ENCODE assay signal across 19 cellular contexts in the genomic region with DNA sequence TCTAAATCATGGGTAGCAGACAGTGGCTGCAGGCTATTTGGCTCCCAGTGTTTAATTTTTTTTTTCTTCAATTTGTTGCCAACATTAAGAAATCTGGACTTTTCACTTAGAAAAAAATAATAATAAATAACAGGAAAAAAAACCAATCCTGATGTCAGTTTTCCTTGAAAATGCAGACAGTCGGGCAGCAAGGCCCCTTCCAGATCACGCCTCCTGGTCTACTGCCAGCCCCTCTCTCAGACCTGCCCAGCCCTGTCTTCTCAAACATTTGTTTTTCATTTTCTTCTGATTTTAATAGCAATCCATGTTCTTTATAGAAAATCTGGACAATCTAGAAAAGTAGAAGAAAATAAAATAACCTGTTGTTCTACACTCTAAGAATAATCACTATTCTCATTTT. TPM values are rescaled to one million over a fixed set of nuclear protein-coding genes. Genes with fewer than 3 reads are reported as not detected.
A peak's percentile ranks its signal among the peaks of the same experiment; 100 is the strongest.
DNase-seq lines count a peak whose midpoint lies in the region; ATAC-seq and TF ChIP-seq lines count a peak whose summit lies in the region.
"Had no signal": no experiment of that assay in that cellular context is flagged by ENCODE, and none has a peak within 500 bp of the region (broad histone marks: within the 10 kb centered on the region; RNA-seq: fewer than 3 reads in every experiment).

No MANE protein-coding gene starts in this region.

- H3K27me3 Mint-ChIP-seq in nephron (ENCODE audit: low read depth), result no peaks in the 10 kb centered on the region
- H3K27me3 Mint-ChIP-seq: activated naive CD8-positive, alpha-beta T cell treated with anti-CD3 and anti-CD28 coated beads, Interleukin-2, amount 50 U/mL, for 24 hours had no signal

- peak overlapping the region; percentile 23 to 36; a peak in 2 of 4 replicates for H3K27ac ChIP-seq in SK-N-SH (ENCODE audit: low read depth in 2 of 2, low read length in 1 of 2)
- H3K27ac ChIP-seq in uterus, result peak overlapping the region; percentile 20 to 48
- H3K27ac ChIP-seq: parathyroid adenoma had no signal

- H3K36me3 ChIP-seq in SK-N-SH (replicated peaks in 1 of 2; ENCODE audit: control insufficient read depth in 1 of 2, insufficient read depth in 2 of 2, low read length in 1 of 2) (peaks cover 33 to 46% of the 10 kb centered on the region in 2 experiments), uterus (no peaks in the 10 kb centered on the region)

- H3K4me1 Mint-ChIP-seq in nephron, result peaks cover 23% of the 10 kb centered on the region

- 47% methylated on average over 2 of the region's 2 CpGs for WGBS in SK-N-SH (ENCODE audit: low lambda C conversion rate)

- TF ChIP-seq CTCF in SK-N-SH (IDR thresholded peaks at IDR 0.05) (no peak), fibroblast of the aortic adventitia (IDR thresholded peaks at IDR 0.05; ENCODE audit: insufficient read depth, low read length) (no peak), nephron (IDR thresholded peaks at IDR 0.05; ENCODE audit: unreplicated experiment in 3 of 3) (no peak), uterus (IDR thresholded peaks at IDR 0.05) (no peak)

- H3K27ac Mint-ChIP-seq in nephron, result peak overlapping the region; percentile 45 to 95 (median 80)
- H3K27ac Mint-ChIP-seq: activated naive CD8-positive, alpha-beta T cell treated with anti-CD3 and anti-CD28 coated beads, Interleukin-2, amount 50 U/mL, for 24 hours; endodermal cell had no signal

- H3K4me1 ChIP-seq in SK-N-SH (ENCODE audit: control insufficient read depth in 1 of 2, insufficient read depth in 2 of 2, low read depth in 1 of 2, low read length in 1 of 2) (no peaks in the 10 kb centered on the region; a peak in 1 of 4 replicates), uterus (peaks cover 2 to 6% of the 10 kb centered on the region in 2 donors)
- H3K4me1 ChIP-seq: parathyroid adenoma had no signal

- H3K79me2 ChIP-seq in SK-N-SH (ENCODE audit: insufficient read depth), result peaks cover 81% of the 10 kb centered on the region

- no peak for TF ChIP-seq RAD21 in SK-N-SH (IDR thresholded peaks at IDR 0.05; ENCODE audit: low read length)

- POLR2A ChIA-PET in SK-N-SH (lab: Yijun Ruan, JAX), result no interaction called here

- no peak overlapping the region for H2AFZ ChIP-seq in SK-N-SH (ENCODE audit: low read depth)
- H2AFZ ChIP-seq: parathyroid adenoma had no signal

- H3K27me3 ChIP-seq in SK-N-SH (ENCODE audit: insufficient read depth) (no peaks in the 10 kb centered on the region), uterus (no peaks in the 10 kb centered on the region)

- ATAC-seq in GM21529 (IDR thresholded peaks at IDR 0.05; ENCODE audit: unreplicated experiment) (no peak), HG02642 (IDR thresholded peaks at IDR 0.05; ENCODE audit: poor library complexity, unreplicated experiment) (no peak)
- ATAC-seq: activated naive CD8-positive, alpha-beta T cell treated with anti-CD3 and anti-CD28 coated beads, Interleukin-2, amount 50 U/mL, for 24 hours; K562; stimulated activated naive CD8-positive, alpha-beta T cell treated with anti-CD3 and anti-CD28 coated beads, Interleukin-15, Interleukin-2, amounts not matched to agents 100 U/mL and 50 U/mL, for 24 hours had no signal

- intact Hi-C loops in uterus (cut with DNase I; ENCODE audit: low total_unique reads), result no loop called here

- H3K4me3 ChIP-seq in SK-N-SH (ENCODE audit: low read depth in 2 of 2, low read length in 1 of 2), result no peak overlapping the region
- no peak overlapping the region for H3K4me3 ChIP-seq in fibroblast of the aortic adventitia (ENCODE audit: low read depth, low read length)
- no peak overlapping the region for H3K4me3 ChIP-seq in uterus
- H3K4me3 ChIP-seq: K562 had no signal

- no peaks in the 10 kb centered on the region for H3K9me2 ChIP-seq in SK-N-SH

- no peaks in the 10 kb centered on the region for H3K9me3 Mint-ChIP-seq in nephron
- H3K9me3 Mint-ChIP-seq: activated naive CD8-positive, alpha-beta T cell treated with anti-CD3 and anti-CD28 coated beads, Interleukin-2, amount 50 U/mL, for 24 hours; endodermal cell had no signal

- peaks cover 36% of the 10 kb centered on the region for H4K20me1 ChIP-seq in SK-N-SH (ENCODE audit: insufficient read depth)

- DNase-seq in SK-N-SH (no peak), fibroblast of the aortic adventitia (ENCODE audit: low read depth) (peak; percentile 85), uterus (peak; percentile 77 to 78), GM19240 (ENCODE audit: insufficient read length, low spot score) (no peak)
- DNase-seq: activated CD4-positive, alpha-beta T cell treated with anti-CD3 and anti-CD28 coated beads, Interleukin-2, amount 50 U/mL, for 4 hours; activated naive CD8-positive, alpha-beta T cell treated with anti-CD3 and anti-CD28 coated beads, Interleukin-2, amount 50 U/mL, for 24 hours; activated T-cell treated with anti-CD3 and anti-CD28 coated beads, Interleukin-2, amount 50 U/mL, for 48 hours; DND-41; endodermal cell; NCI-H1105 treated with DMSO at 0.1 percent for 48 hours; NCI-H2227 treated with DMSO at 0.1 percent for 48 hours; NK-92 treated with Interleukin-12 subunit alpha and Interleukin-12 subunit beta, amount 100 ng/mL, for 24 hours; stimulated activated naive CD8-positive, alpha-beta T cell treated with anti-CD3 and anti-CD28 coated beads, Interleukin-15, Interleukin-2, amounts not matched to agents 100 U/mL and 50 U/mL, for 24 hours had no signal

- TF ChIP-seq POLR2A in uterus (IDR thresholded peaks at IDR 0.05), result no peak

- no peaks in the 10 kb centered on the region for H3K9me3 ChIP-seq in SK-N-SH
- no peaks in the 10 kb centered on the region for H3K9me3 ChIP-seq in uterus

- CTCF ChIA-PET in SK-N-SH (lab: Yijun Ruan, JAX), result no interaction called here

- no peak for TF ChIP-seq EP300 in SK-N-SH (IDR thresholded peaks at IDR 0.05; ENCODE audit: borderline replicate concordance in 1 of 2, low read depth in 1 of 2, low read length in 1 of 2)

- H3F3A ChIP-seq in SK-N-SH (replicated peaks; ENCODE audit: insufficient read depth), result peaks cover 6% of the 10 kb centered on the region

- H3K4me2 ChIP-seq in SK-N-SH, result no peak overlapping the region

- H3K36me3 Mint-ChIP-seq in nephron (ENCODE audit: low read depth), result peaks cover 59% of the 10 kb centered on the region

- no peak overlapping the region for H3K4me3 Mint-ChIP-seq in nephron
- H3K4me3 Mint-ChIP-seq: activated naive CD8-positive, alpha-beta T cell treated with anti-CD3 and anti-CD28 coated beads, Interleukin-2, amount 50 U/mL, for 24 hours; CD14-positive monocyte; endodermal cell had no signal

- H3K9ac ChIP-seq in SK-N-SH, result no peak overlapping the region
- H3K9ac ChIP-seq: parathyroid adenoma had no signal

TF ChIP-seq in SK-N-SH, 30 proteins besides CTCF, POLR2A, EP300 and RAD21 (continues in another document):
- TF ChIP-seq TCF12 (IDR thresholded peaks at IDR 0.05), result no peak; the same call in 1 of the 2 replicates
- no peak for TF ChIP-seq USF1 (IDR thresholded peaks at IDR 0.05; ENCODE audit: borderline replicate concordance, low read depth)
- no peak for TF ChIP-seq CHD2 (IDR thresholded peaks at IDR 0.05; ENCODE audit: low read length, partially characterized antibody)
- TF ChIP-seq, protein P1, sequence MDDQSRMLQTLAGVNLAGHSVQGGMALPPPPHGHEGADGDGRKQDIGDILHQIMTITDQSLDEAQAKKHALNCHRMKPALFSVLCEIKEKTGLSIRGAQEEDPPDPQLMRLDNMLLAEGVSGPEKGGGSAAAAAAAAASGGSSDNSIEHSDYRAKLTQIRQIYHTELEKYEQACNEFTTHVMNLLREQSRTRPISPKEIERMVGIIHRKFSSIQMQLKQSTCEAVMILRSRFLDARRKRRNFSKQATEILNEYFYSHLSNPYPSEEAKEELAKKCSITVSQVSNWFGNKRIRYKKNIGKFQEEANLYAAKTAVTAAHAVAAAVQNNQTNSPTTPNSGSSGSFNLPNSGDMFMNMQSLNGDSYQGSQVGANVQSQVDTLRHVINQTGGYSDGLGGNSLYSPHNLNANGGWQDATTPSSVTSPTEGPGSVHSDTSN (IDR thresholded peaks at IDR 0.05), result no peak
- no peak for TF ChIP-seq POLR2AphosphoS5 (IDR thresholded peaks at IDR 0.05; ENCODE audit: low read depth, low read length)
- no peak for TF ChIP-seq FOSL2 (IDR thresholded peaks at IDR 0.05; ENCODE audit: borderline replicate concordance, low read depth)
- no peak for TF ChIP-seq NRF1 (IDR thresholded peaks at IDR 0.05; ENCODE audit: low read depth, low read length)
- TF ChIP-seq MXI1 (IDR thresholded peaks at IDR 0.05; ENCODE audit: low read depth, low read length), result no peak
- TF ChIP-seq RXRA (IDR thresholded peaks at IDR 0.05; ENCODE audit: borderline replicate concordance, low read depth), result no peak
- no peak for TF ChIP-seq SIN3A (IDR thresholded peaks at IDR 0.05; ENCODE audit: borderline replicate concordance, low read depth, low read length)
- TF ChIP-seq NFIC (IDR thresholded peaks at IDR 0.05; ENCODE audit: borderline replicate concordance), result no peak
- TF ChIP-seq, protein P2, sequence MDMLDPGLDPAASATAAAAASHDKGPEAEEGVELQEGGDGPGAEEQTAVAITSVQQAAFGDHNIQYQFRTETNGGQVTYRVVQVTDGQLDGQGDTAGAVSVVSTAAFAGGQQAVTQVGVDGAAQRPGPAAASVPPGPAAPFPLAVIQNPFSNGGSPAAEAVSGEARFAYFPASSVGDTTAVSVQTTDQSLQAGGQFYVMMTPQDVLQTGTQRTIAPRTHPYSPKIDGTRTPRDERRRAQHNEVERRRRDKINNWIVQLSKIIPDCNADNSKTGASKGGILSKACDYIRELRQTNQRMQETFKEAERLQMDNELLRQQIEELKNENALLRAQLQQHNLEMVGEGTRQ (IDR thresholded peaks at IDR 0.05; ENCODE audit: borderline replicate concordance, low read depth, low read length), result no peak
- no peak for TF ChIP-seq MEF2A (IDR thresholded peaks at IDR 0.05; ENCODE audit: borderline replicate concordance, low read depth)
- TF ChIP-seq SMC3 (IDR thresholded peaks at IDR 0.05; ENCODE audit: low read depth, low read length), result no peak

RNA-seq across cellular contexts. Expression of gene IFNGR2, which starts 15.5 kb away (rescaled TPM):
- 92.4 and 126 TPM in 2 replicates for polyA plus RNA-seq in SK-N-SH (2012; rRNA removed)
- polyA plus RNA-seq in SK-N-SH (2012; cell fraction: cytosol; rRNA removed), result 112 and 115 TPM in 2 replicates
- polyA plus RNA-seq in SK-N-SH (2012; cell fraction: nucleus; rRNA removed), result 30.8 and 42.8 TPM in 2 replicates
- 10.6 and 64.2 TPM in 2 replicates for total RNA-seq in fibroblast of the aortic adventitia (ENCODE audit: low replicate concordance)
- 10 to 100 TPM; 25.4 to 67.6 (median 58.3) TPM for total RNA-seq in uterus

Comparison
In these comparisons a context has a peak if more than half of its experiments do, and no peak if none do; other contexts are left out.
1. DNase-seq: peak in fibroblast of the aortic adventitia (single experiment) and uterus (2 of 2); none in SK-N-SH (single experiment) and GM19240 (single experiment).